Comparison of ENCODE assay signal across 13 cellular contexts in the genomic region with DNA sequence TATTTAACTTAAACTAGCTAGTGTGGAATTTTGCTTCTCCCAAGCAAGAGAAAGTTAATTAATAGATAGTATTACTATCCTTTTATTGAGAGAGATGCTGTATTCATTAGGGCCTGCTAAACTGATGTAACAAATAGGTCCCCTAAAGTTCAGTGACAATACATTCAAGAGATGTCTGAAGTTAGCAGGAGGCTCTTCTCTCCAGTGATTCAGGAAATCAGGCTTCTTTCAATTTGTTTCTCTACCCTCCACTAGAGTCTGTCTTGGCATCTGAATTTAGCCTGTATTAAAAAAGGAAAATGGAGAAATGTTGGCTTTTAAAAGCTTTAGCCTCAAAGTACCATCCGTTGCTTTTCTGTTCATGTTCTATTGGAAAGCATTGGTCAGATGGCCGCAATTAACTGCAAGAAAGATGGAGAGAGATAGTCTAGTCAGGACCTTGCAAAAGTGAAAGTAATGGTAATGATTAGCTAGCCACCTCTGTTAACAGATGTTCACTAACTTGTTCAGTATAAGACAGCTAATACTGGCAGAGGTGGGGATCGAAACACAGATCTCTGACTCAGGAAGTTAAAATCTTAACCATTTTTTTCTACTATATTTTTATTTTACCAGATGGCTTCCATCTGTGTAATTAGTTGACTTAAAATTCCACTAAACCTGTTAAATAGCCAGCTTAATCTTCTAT.
DNase-seq lines count a peak whose midpoint lies in the region; ATAC-seq and FAIRE-seq lines count a peak whose summit lies in the region.
"Had no signal": no experiment of that assay in that cellular context is flagged by ENCODE, and none has a peak within 500 bp of the region (broad histone marks: within the 10 kb centered on the region; RNA-seq: fewer than 3 reads in every experiment).

No MANE protein-coding gene starts in this region.

- no peak overlapping the region for H2BK5ac ChIP-seq in mesendoderm (ENCODE audit: low read length)

- DNase-seq in DMS 273 (lab: John Stamatoyannopoulos, UW; ENCODE audit: unreplicated experiment) (peak; percentile 24), mesendoderm (no peak), RCC 7860 (ENCODE audit: low spot score) (no peak), iPS-NIHi11 (ENCODE audit: low spot score) (no peak)
- DNase-seq in activated naive CD4-positive, alpha-beta T cell treated with anti-CD3 and anti-CD28 coated beads, Interleukin-2, amount 50 U/mL, for 16 hours, result no peak
- DNase-seq: activated T-cell treated with anti-CD3 and anti-CD28 coated beads, Interleukin-2, amount 50 U/mL, for 1 hour; lower lobe of right lung; NCI-H1105 treated with DMSO at 0.1 percent for 48 hours had no signal

- no peak overlapping the region for H2AK5ac ChIP-seq in mesendoderm (ENCODE audit: low read length)

- no peaks in the 10 kb centered on the region for H3K79me2 ChIP-seq in mesendoderm (ENCODE audit: control insufficient read depth, insufficient read depth, low read length)
- H3K79me2 ChIP-seq: parathyroid adenoma had no signal

- WGBS in mesendoderm (ENCODE audit: extremely low coverage, insufficient coverage, low lambda C conversion rate), result no CpG with 5 or more reads among the region's 3 CpGs

- no peak overlapping the region for H2BK15ac ChIP-seq in mesendoderm (replicated peaks; ENCODE audit: low read depth)

- H4K8ac ChIP-seq in mesendoderm (ENCODE audit: low read depth, low read length), result no peak overlapping the region

- H3K4me3 ChIP-seq in mesendoderm (ENCODE audit: low read length), result no peak overlapping the region
- H3K4me3 ChIP-seq: lower lobe of right lung had no signal

- H3K4me2 ChIP-seq in mesendoderm (ENCODE audit: low read length), result no peak overlapping the region

- H3K79me1 ChIP-seq in mesendoderm (ENCODE audit: low read length), result no peaks in the 10 kb centered on the region

- no peak overlapping the region for H3K4ac ChIP-seq in mesendoderm (ENCODE audit: low read depth, low read length)

- no peak overlapping the region for H3K9ac ChIP-seq in mesendoderm (ENCODE audit: low read length)
- H3K9ac ChIP-seq: parathyroid adenoma had no signal

- H3K36me3 ChIP-seq in mesendoderm (ENCODE audit: control insufficient read depth, insufficient read depth, low read length), result no peaks in the 10 kb centered on the region
- H3K36me3 ChIP-seq: lower lobe of right lung had no signal

- H3K23ac ChIP-seq in mesendoderm (ENCODE audit: low read length), result no peak overlapping the region

- H3K27ac ChIP-seq in mesendoderm (ENCODE audit: low read depth, low read length), result no peak overlapping the region
- H3K27ac ChIP-seq: lower lobe of right lung, parathyroid adenoma had no signal

- H3K4me1 ChIP-seq in mesendoderm (ENCODE audit: control insufficient read depth, low read depth, low read length), result no peaks in the 10 kb centered on the region
- H3K4me1 ChIP-seq: lower lobe of right lung, parathyroid adenoma had no signal

- peak; percentile 99 for ATAC-seq in GM19438 (IDR thresholded peaks at IDR 0.05; ENCODE audit: low read depth, unreplicated experiment)
- ATAC-seq in HG02870 (IDR thresholded peaks at IDR 0.05; ENCODE audit: unreplicated experiment), result peak; percentile 83
- peak; percentile 98 for ATAC-seq in HG03575 (IDR thresholded peaks at IDR 0.05; ENCODE audit: extremely low read depth, insufficient number of reproducible peaks, low FRiP score, unreplicated experiment)
- ATAC-seq: esophagus mucosa, lower lobe of right lung had no signal

- peaks cover 2% of the 10 kb centered on the region for H3K27me3 ChIP-seq in mesendoderm (ENCODE audit: insufficient read depth, low read length, poor library complexity)

- no peak for FAIRE-seq in RCC 7860 (lab: Jason Lieb, UNC)

- H3K18ac ChIP-seq in mesendoderm (ENCODE audit: low read length), result no peak overlapping the region

- no peak overlapping the region for H2BK120ac ChIP-seq in mesendoderm (ENCODE audit: low read depth, low read length)

- no peak overlapping the region for H4K5ac ChIP-seq in mesendoderm (ENCODE audit: low read length)

- H3K56ac ChIP-seq in mesendoderm (ENCODE audit: low read length), result no peak overlapping the region
